ENCODE assay signal across 1 cellular context in the genomic region with DNA sequence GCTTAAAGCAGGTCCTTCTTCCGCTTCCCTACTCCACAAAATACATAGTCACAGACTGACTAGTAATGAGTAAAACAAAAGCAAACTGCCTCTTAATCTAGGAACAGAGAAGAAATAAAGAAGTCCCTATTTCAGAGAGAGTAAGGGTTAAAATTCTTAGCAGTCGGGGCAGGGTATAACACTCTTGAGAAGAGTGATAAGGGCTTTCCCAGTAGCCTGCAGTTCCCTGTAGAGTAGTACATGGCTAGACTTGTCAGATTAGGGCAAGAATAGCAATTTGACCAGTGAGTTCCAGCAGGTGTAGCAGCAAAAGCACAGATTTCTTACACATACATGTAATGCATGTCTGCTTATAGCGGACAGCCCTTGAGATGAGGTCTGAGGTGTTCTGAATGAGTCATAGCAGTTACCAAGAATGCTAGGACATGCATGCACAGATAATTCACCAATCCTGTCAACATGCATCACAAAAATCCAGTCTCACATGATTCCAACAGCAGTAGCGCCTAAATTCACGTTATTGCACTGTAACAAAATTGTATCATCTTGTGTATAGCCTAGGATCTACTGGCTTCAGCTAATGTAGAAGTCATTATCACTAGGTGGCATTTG.
TF ChIP-seq lines count a peak whose summit lies in the region.

No MANE protein-coding gene starts in this region.

TF ChIP-seq in A549, 52 proteins besides CTCF, POLR2A, EP300 and RAD21 (continued from another document):
- TF ChIP-seq FOSL2 (IDR thresholded peaks at IDR 0.05) (no peak), FOSL2 (CRISPR knock-in tag; IDR thresholded peaks at IDR 0.05) (0 out of 2 replicates have a peak, but pooled peaks have one; percentile 5)
